In the genomic region with DNA sequence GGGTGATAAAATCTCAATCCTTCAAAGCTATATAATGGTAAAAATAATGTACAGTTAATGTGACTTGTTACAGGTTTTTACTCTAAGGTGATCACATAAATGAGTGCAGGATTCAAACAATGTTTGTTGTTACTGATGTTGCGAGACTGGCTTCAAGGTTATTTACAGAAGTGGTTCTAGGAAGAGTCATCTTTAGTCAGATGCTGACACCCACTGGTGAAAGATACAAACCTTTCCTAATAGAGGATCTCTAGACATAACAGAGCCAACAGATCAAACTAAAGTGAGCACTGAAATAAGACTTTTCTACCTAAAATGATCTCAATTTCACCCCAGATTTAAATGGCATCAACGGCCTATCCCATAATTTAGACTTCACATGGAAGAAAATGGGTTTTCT, we compare ENCODE assay signal across 8 cellular contexts. TPM values are rescaled to one million over a fixed set of nuclear protein-coding genes. Genes with fewer than 3 reads are reported as not detected.
DNase-seq lines count a peak whose midpoint lies in the region; ATAC-seq and TF ChIP-seq lines count a peak whose summit lies in the region.

No MANE protein-coding gene starts in this region.

- H3K27ac ChIP-seq in WERI-Rb-1 (no peak overlapping the region), right atrium auricular region (no peak overlapping the region), suprapubic skin (no peak overlapping the region)

- H3K4me1 ChIP-seq in right atrium auricular region = no peaks in the 10 kb centered on the region
- H3K4me1 ChIP-seq in suprapubic skin = no peaks in the 10 kb centered on the region

- no peaks in the 10 kb centered on the region for H3K27me3 Mint-ChIP-seq in activated CD8-positive, alpha-beta memory T cell treated with anti-CD3 and anti-CD28 coated beads, Interleukin-2, amount 10 ng/mL, durations not matched to agents 7 days and 5 days

- H3K9me3 Mint-ChIP-seq in activated CD8-positive, alpha-beta memory T cell treated with anti-CD3 and anti-CD28 coated beads, Interleukin-2, amount 10 ng/mL, durations not matched to agents 7 days and 5 days (ENCODE audit: low read depth) = no peaks in the 10 kb centered on the region

- H3K4me3 ChIP-seq in WERI-Rb-1 (ENCODE audit: low read depth, low read length) (no peak overlapping the region), right atrium auricular region (no peak overlapping the region), suprapubic skin (no peak overlapping the region)

- H3K9me3 ChIP-seq in WERI-Rb-1 (ENCODE audit: severe bottlenecking) (no peaks in the 10 kb centered on the region), right atrium auricular region (no peaks in the 10 kb centered on the region), suprapubic skin (no peaks in the 10 kb centered on the region)

- peak; percentile 45; the same call in 2 of the 3 replicates for TF ChIP-seq CTCF in GM12872 (IDR thresholded peaks at IDR 0.05; ENCODE audit: insufficient read depth, low read depth, low read length)
- peak; percentile 43 for TF ChIP-seq CTCF in WERI-Rb-1 (IDR thresholded peaks at IDR 0.05; ENCODE audit: low read depth, low read length)
- TF ChIP-seq CTCF in right atrium auricular region (IDR thresholded peaks at IDR 0.05) = peak; percentile 17 to 66
- peak; percentile 21 for TF ChIP-seq CTCF in suprapubic skin (IDR thresholded peaks at IDR 0.05)

- 55% methylated on average over 2 of the region's 2 CpGs for WGBS in suprapubic skin

- TF ChIP-seq EP300 in suprapubic skin (IDR thresholded peaks at IDR 0.05) = no peak

- H3K27me3 ChIP-seq in WERI-Rb-1 (ENCODE audit: insufficient read depth, low read depth, severe bottlenecking) (no peaks in the 10 kb centered on the region), right atrium auricular region (no peaks in the 10 kb centered on the region), suprapubic skin (no peaks in the 10 kb centered on the region)

- H3K4me1 Mint-ChIP-seq in activated CD8-positive, alpha-beta memory T cell treated with anti-CD3 and anti-CD28 coated beads, Interleukin-2, amount 10 ng/mL, durations not matched to agents 7 days and 5 days = no peaks in the 10 kb centered on the region

- ATAC-seq in activated CD8-positive, alpha-beta memory T cell treated with anti-CD3 and anti-CD28 coated beads, Interleukin-2, amount 10 ng/mL, durations not matched to agents 7 days and 5 days = no peak
- ATAC-seq in GM19397 (IDR thresholded peaks at IDR 0.05; ENCODE audit: unreplicated experiment) = no peak

- no peak for TF ChIP-seq POLR2A in suprapubic skin (IDR thresholded peaks at IDR 0.05)

- DNase-seq in NCI-H146 treated with DMSO at 0.1 percent for 48 hours (lab: John Stamatoyannopoulos, UW; ENCODE audit: unreplicated experiment) (peak; percentile 24), WERI-Rb-1 (no peak), right atrium auricular region (ENCODE audit: low spot score) (no peak), suprapubic skin (ENCODE audit: low spot score in 2 of 2) (no peak)
- no peak for DNase-seq in activated naive CD4-positive, alpha-beta T cell (lab: John Stamatoyannopoulos, UW)
- no peak for DNase-seq in activated CD8-positive, alpha-beta memory T cell treated with anti-CD3 and anti-CD28 coated beads, Interleukin-2, amount 10 ng/mL, durations not matched to agents 7 days and 5 days

- no peak overlapping the region for H3K4me3 Mint-ChIP-seq in activated CD8-positive, alpha-beta memory T cell treated with anti-CD3 and anti-CD28 coated beads, Interleukin-2, amount 10 ng/mL, durations not matched to agents 7 days and 5 days

- H3K36me3 ChIP-seq in WERI-Rb-1 = no peaks in the 10 kb centered on the region
- no peaks in the 10 kb centered on the region for H3K36me3 ChIP-seq in right atrium auricular region
- no peaks in the 10 kb centered on the region for H3K36me3 ChIP-seq in suprapubic skin

- H3K36me3 Mint-ChIP-seq in activated CD8-positive, alpha-beta memory T cell treated with anti-CD3 and anti-CD28 coated beads, Interleukin-2, amount 10 ng/mL, durations not matched to agents 7 days and 5 days = peaks cover 18% of the 10 kb centered on the region

- CTCF ChIA-PET in activated CD8-positive, alpha-beta memory T cell treated with anti-CD3 and anti-CD28 coated beads, Interleukin-2, amount 10 ng/mL, durations not matched to agents 7 days and 5 days (lab: Charles Lee) = interaction anchor here (0.9 to 1.2 kb wide), 2 partner anchors 57 to 645 kb away, joined by 3 to 4 read pairs; no protein-coding TSS in a partner anchor

- no peak overlapping the region for H3K27ac Mint-ChIP-seq in activated CD8-positive, alpha-beta memory T cell treated with anti-CD3 and anti-CD28 coated beads, Interleukin-2, amount 10 ng/mL, durations not matched to agents 7 days and 5 days

RNA-seq across cellular contexts. Expression of gene ARSB, which starts 20.2 kb away (rescaled TPM):
- total RNA-seq in right atrium auricular region (10 to 100 TPM; 11.5 to 16.4 TPM), suprapubic skin (1 to 10 TPM; 3.1 to 5.1 (median 3.4) TPM)
- 10 to 100 TPM; 12.3 to 13.0 TPM for total RNA-seq in activated CD8-positive, alpha-beta memory T cell treated with anti-CD3 and anti-CD28 coated beads, Interleukin-2, amount 10 ng/mL, durations not matched to agents 7 days and 5 days
